In the genomic region with DNA sequence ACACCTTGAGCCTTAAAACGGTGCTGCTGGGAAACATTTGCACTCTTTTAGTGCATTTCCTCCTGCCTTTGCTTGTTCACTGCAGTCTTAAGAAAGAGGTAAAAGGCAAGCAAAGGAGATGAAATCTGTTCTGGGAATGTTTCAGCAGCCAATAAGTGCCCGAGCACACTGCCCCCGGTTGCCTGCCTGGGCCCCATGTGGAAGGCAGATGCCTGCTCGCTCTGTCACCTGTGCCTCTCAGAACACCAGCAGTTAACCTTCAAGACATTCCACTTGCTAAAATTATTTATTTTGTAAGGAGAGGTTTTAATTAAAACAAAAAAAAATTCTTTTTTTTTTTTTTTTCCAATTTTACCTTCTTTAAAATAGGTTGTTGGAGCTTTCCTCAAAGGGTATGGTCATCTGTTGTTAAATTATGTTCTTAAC, we compare ENCODE assay signal across 1 cellular context.
TF ChIP-seq lines count a peak whose summit lies in the region.

No MANE protein-coding gene starts in this region.

TF ChIP-seq in IMR-90, 13 proteins besides CTCF, POLR2A, EP300 and RAD21 (continued from another document):
- TF ChIP-seq, protein P1, sequence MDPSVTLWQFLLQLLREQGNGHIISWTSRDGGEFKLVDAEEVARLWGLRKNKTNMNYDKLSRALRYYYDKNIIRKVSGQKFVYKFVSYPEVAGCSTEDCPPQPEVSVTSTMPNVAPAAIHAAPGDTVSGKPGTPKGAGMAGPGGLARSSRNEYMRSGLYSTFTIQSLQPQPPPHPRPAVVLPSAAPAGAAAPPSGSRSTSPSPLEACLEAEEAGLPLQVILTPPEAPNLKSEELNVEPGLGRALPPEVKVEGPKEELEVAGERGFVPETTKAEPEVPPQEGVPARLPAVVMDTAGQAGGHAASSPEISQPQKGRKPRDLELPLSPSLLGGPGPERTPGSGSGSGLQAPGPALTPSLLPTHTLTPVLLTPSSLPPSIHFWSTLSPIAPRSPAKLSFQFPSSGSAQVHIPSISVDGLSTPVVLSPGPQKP (IDR thresholded peaks at IDR 0.05; ENCODE audit: borderline replicate concordance, low read depth, low read length): no peak
- no peak for TF ChIP-seq FOS (IDR thresholded peaks at IDR 0.05; ENCODE audit: low read depth, low read length)
